Comparison of ENCODE assay signal across 3 cellular contexts in genomic region chr2:121881038-121881437, GRCh38.
"Had no signal": no experiment of that assay in that cellular context is flagged by ENCODE, and none has a peak within 500 bp of the region (broad histone marks: within the 10 kb centered on the region; RNA-seq: fewer than 3 reads in every experiment).

No MANE protein-coding gene starts in this region.

- DNase-seq: GDM1, GF-D8 had no signal

- H3K4me3 ChIP-seq: GM12878 had no signal

- ATAC-seq: GM12878 had no signal
